In the genomic region with DNA sequence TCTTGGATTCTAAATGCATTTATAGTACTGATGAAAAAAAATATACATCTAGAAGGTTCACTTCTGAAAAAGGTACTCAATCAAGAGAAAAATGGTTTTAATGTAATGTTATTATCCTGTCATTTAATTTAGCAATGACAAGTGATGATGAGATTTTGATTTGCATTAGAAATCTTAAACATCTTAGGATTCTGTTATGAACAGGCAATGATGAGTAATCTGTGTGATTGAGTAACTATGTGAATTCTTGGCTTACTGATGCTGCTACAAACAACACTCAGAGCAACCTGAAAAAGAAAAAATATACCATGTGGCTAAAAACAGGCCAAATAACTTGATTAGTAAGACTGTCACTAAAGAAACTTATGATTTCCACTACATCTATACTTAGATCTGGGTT, we compare ENCODE assay signal across 16 cellular contexts. TPM values are rescaled to one million over a fixed set of nuclear protein-coding genes. Genes with fewer than 3 reads are reported as not detected.
DNase-seq lines count a peak whose midpoint lies in the region; ATAC-seq and TF ChIP-seq lines count a peak whose summit lies in the region.
"Had no signal": no experiment of that assay in that cellular context is flagged by ENCODE, and none has a peak within 500 bp of the region (broad histone marks: within the 10 kb centered on the region; RNA-seq: fewer than 3 reads in every experiment).

No MANE protein-coding gene starts in this region.

- H3K27me3 Mint-ChIP-seq in activated CD4-positive, alpha-beta T cell treated with anti-CD3 and anti-CD28 coated beads, Interleukin-2, amount 10 ng/mL, durations not matched to agents 24 days and 14 days: no peaks in the 10 kb centered on the region
- H3K27me3 Mint-ChIP-seq in chondrocyte (ENCODE audit: low read depth): no peaks in the 10 kb centered on the region
- H3K27me3 Mint-ChIP-seq: activated naive CD8-positive, alpha-beta T cell; type B pancreatic cell had no signal

- H3K4me1 ChIP-seq in osteoblast (ENCODE audit: insufficient read depth, low read length): peaks cover 27% of the 10 kb centered on the region
- H3K4me1 ChIP-seq in testis: no peaks in the 10 kb centered on the region

- no peaks in the 10 kb centered on the region for H3K36me3 ChIP-seq in osteoblast (ENCODE audit: insufficient read depth, low read length)
- H3K36me3 ChIP-seq in testis (ENCODE audit: low read depth, missing control alignments): no peaks in the 10 kb centered on the region

- no peaks in the 10 kb centered on the region for H4K20me1 ChIP-seq in osteoblast (ENCODE audit: insufficient read depth, low read length)

- no peak overlapping the region for H3K4me3 ChIP-seq in osteoblast (ENCODE audit: insufficient read depth, low read length)
- H3K4me3 ChIP-seq in testis: no peak overlapping the region
- H3K4me3 ChIP-seq: mucosa of descending colon had no signal

- TF ChIP-seq CTCF in chondrocyte (IDR thresholded peaks at IDR 0.05) (no peak), osteoblast (IDR thresholded peaks at IDR 0.05; ENCODE audit: extremely low read depth, low read depth, low read length) (no peak), testis (IDR thresholded peaks at IDR 0.05) (no peak)

- peaks cover 3% of the 10 kb centered on the region for H3K36me3 Mint-ChIP-seq in activated CD4-positive, alpha-beta T cell treated with anti-CD3 and anti-CD28 coated beads, Interleukin-2, amount 10 ng/mL, durations not matched to agents 24 days and 14 days (ENCODE audit: low read depth)
- H3K36me3 Mint-ChIP-seq in chondrocyte (ENCODE audit: low read depth): no peaks in the 10 kb centered on the region

- no peak for ATAC-seq in GM19328 (IDR thresholded peaks at IDR 0.05; ENCODE audit: unreplicated experiment)
- ATAC-seq: mucosa of descending colon, sciatic nerve had no signal

- DNase-seq in activated CD4-positive, alpha-beta T cell treated with anti-CD3 and anti-CD28 coated beads, Interleukin-2, amount 10 ng/mL, durations not matched to agents 24 days and 14 days: no peak
- DNase-seq in activated CD4-positive, alpha-beta T cell treated with anti-CD3 and anti-CD28 coated beads, Interleukin-2, amount 50 U/mL, for 4 hours: no peak
- DNase-seq in M059J (ENCODE audit: low read depth) (peak; percentile 70), chondrocyte (ENCODE audit: low spot score) (no peak), osteoblast (ENCODE audit: insufficient read length, low spot score, missing footprints) (peak; percentile 26), testis (no peak), SHP77 treated with DMSO at 0.1 percent for 48 hours (lab: John Stamatoyannopoulos, UW) (no peak)
- DNase-seq: effector CD8-positive, alpha-beta T cell; GF-D8; mucosa of descending colon; NCI-H1105 treated with DMSO at 0.1 percent for 48 hours; NCI-H82 had no signal

- no peak overlapping the region for H3K4me3 Mint-ChIP-seq in activated CD4-positive, alpha-beta T cell treated with anti-CD3 and anti-CD28 coated beads, Interleukin-2, amount 10 ng/mL, durations not matched to agents 24 days and 14 days
- no peak overlapping the region for H3K4me3 Mint-ChIP-seq in chondrocyte (ENCODE audit: unreplicated experiment)
- H3K4me3 Mint-ChIP-seq: activated naive CD8-positive, alpha-beta T cell; type B pancreatic cell had no signal

- TF ChIP-seq POLR2A in testis (IDR thresholded peaks at IDR 0.05): no peak

- peak overlapping the region; percentile 21 for H3K27ac Mint-ChIP-seq in activated CD4-positive, alpha-beta T cell treated with anti-CD3 and anti-CD28 coated beads, Interleukin-2, amount 10 ng/mL, durations not matched to agents 24 days and 14 days
- peak overlapping the region; percentile 4 for H3K27ac Mint-ChIP-seq in chondrocyte (ENCODE audit: unreplicated experiment)
- H3K27ac Mint-ChIP-seq: activated naive CD8-positive, alpha-beta T cell; type B pancreatic cell had no signal

- no peaks in the 10 kb centered on the region for H3K9me3 ChIP-seq in osteoblast (ENCODE audit: low read depth, low read length)
- no peaks in the 10 kb centered on the region for H3K9me3 ChIP-seq in testis
- H3K9me3 ChIP-seq: mucosa of descending colon had no signal

- H3K27me3 ChIP-seq in osteoblast (ENCODE audit: insufficient read depth, low read length): no peaks in the 10 kb centered on the region
- no peaks in the 10 kb centered on the region for H3K27me3 ChIP-seq in testis

- H3K4me1 Mint-ChIP-seq in activated CD4-positive, alpha-beta T cell treated with anti-CD3 and anti-CD28 coated beads, Interleukin-2, amount 10 ng/mL, durations not matched to agents 24 days and 14 days: peaks cover 22% of the 10 kb centered on the region
- H3K4me1 Mint-ChIP-seq in chondrocyte (ENCODE audit: low read depth): peaks cover 21% of the 10 kb centered on the region

- H3K9me3 Mint-ChIP-seq in activated CD4-positive, alpha-beta T cell treated with anti-CD3 and anti-CD28 coated beads, Interleukin-2, amount 10 ng/mL, durations not matched to agents 24 days and 14 days: peaks cover 13% of the 10 kb centered on the region
- H3K9me3 Mint-ChIP-seq in chondrocyte (ENCODE audit: low read depth): peaks cover 10% of the 10 kb centered on the region

- H2AFZ ChIP-seq in osteoblast (ENCODE audit: low read length): no peak overlapping the region

- intact Hi-C loops in activated CD4-positive, alpha-beta T cell treated with anti-CD3 and anti-CD28 coated beads, Interleukin-2, amount 10 ng/mL, durations not matched to agents 24 days and 14 days (cut with micrococcal nuclease): no loop called here
- intact Hi-C loops in testis (cut with DNase I; ENCODE audit: low total_unique reads): no loop called here

- no peak overlapping the region for H3K4me2 ChIP-seq in osteoblast (ENCODE audit: insufficient read depth, low read length)

- peak overlapping the region; percentile 51 for H3K27ac ChIP-seq in osteoblast (ENCODE audit: low read depth, low read length)
- H3K27ac ChIP-seq in testis: no peak overlapping the region

- no peaks in the 10 kb centered on the region for H3K79me2 ChIP-seq in osteoblast (ENCODE audit: insufficient read depth, low read length)

RNA-seq across cellular contexts. Expression of a gene that starts 30.1 kb away (rescaled TPM):
- total RNA-seq in activated CD4-positive, alpha-beta T cell treated with anti-CD3 and anti-CD28 coated beads, Interleukin-2, amount 10 ng/mL, durations not matched to agents 24 days and 14 days: 1.3 and 1.4 TPM in 2 replicates
- 3.2 and 4.9 TPM in 2 replicates for total RNA-seq in M059J (2014; rRNA removed; shearing (Covaris generic))
- total RNA-seq in chondrocyte (0.45 to 1.3 TPM (median 0.49 TPM) in 3 replicates), osteoblast (1.1 and 2.1 TPM in 2 replicates), testis (1 to 10 TPM; 6.1 to 6.3 TPM)
- 18.4 TPM for polyA plus RNA-seq in testis (ENCODE audit: insufficient read depth, low read depth, low replicate concordance)

RNA-seq across cellular contexts. Expression of a gene that starts 30.4 kb away (rescaled TPM):
- total RNA-seq in activated CD4-positive, alpha-beta T cell treated with anti-CD3 and anti-CD28 coated beads, Interleukin-2, amount 10 ng/mL, durations not matched to agents 24 days and 14 days: 45.9 and 46.7 TPM in 2 replicates
- total RNA-seq in M059J (2014; rRNA removed; shearing (Covaris generic)): 41.8 and 51.8 TPM in 2 replicates
- total RNA-seq in chondrocyte (33.0 to 34.0 TPM (median 33.9 TPM) in 3 replicates), osteoblast (42.0 and 45.4 TPM in 2 replicates), testis (10 to 100 TPM; 49.2 to 59.1 TPM)
- polyA plus RNA-seq in testis (ENCODE audit: insufficient read depth, low read depth, low replicate concordance): 70.6 TPM

Comparison
In these comparisons a context has a peak if more than half of its experiments do, and no peak if none do; other contexts are left out.
1. DNase-seq: peak in M059J (single experiment) and osteoblast (single experiment); none in activated CD4-positive, alpha-beta T cell treated with anti-CD3 and anti-CD28 coated beads, Interleukin-2, amount 10 ng/mL, durations not matched to agents 24 days and 14 days (single experiment), activated CD4-positive, alpha-beta T cell treated with anti-CD3 and anti-CD28 coated beads, Interleukin-2, amount 50 U/mL, for 4 hours (0 of 2), chondrocyte (single experiment), testis (single experiment) and SHP77 treated with DMSO at 0.1 percent for 48 hours (single experiment).